In the genomic region with DNA sequence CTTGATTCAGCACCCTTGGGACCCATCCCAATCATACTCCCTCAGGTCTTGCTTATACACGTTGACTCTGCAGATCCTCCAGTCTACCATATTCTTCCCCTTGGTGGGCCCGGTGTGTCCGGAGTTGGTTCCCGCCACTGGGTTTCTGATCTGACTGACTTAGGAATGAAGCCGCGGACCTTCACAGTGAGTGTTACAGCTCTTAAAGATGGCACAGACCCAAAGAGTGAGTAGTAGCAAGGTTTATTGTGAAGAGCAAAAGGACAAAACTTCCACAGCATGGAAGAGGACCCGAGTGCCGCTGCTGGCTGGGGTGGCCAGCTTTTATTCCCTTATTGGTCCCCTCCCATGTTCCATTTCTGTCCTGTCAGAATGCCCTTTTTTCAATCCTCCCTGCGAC, we compare ENCODE assay signal across 20 cellular contexts. TPM values are rescaled to one million over a fixed set of nuclear protein-coding genes. Genes with fewer than 3 reads are reported as not detected.
DNase-seq lines count a peak whose midpoint lies in the region; ATAC-seq and TF ChIP-seq lines count a peak whose summit lies in the region.
"Had no signal": no experiment of that assay in that cellular context is flagged by ENCODE, and none has a peak within 500 bp of the region (broad histone marks: within the 10 kb centered on the region; RNA-seq: fewer than 3 reads in every experiment).

No MANE protein-coding gene starts in this region.

- H3K4me3 Mint-ChIP-seq in activated CD8-positive, alpha-beta memory T cell treated with anti-CD3 and anti-CD28 coated beads, Interleukin-2, amount 10 ng/mL, durations not matched to agents 7 days and 5 days, result no peak overlapping the region
- H3K4me3 Mint-ChIP-seq: CD4-positive, alpha-beta memory T cell had no signal

- CTCF ChIA-PET in activated CD8-positive, alpha-beta memory T cell treated with anti-CD3 and anti-CD28 coated beads, Interleukin-2, amount 10 ng/mL, durations not matched to agents 7 days and 5 days (lab: Charles Lee), result interaction anchor here (1.4 kb wide), 1 partner anchor 15 kb away, joined by 3 read pairs; no protein-coding TSS in a partner anchor

- H3K27ac Mint-ChIP-seq in activated CD8-positive, alpha-beta memory T cell treated with anti-CD3 and anti-CD28 coated beads, Interleukin-2, amount 10 ng/mL, durations not matched to agents 7 days and 5 days, result no peak overlapping the region
- H3K27ac Mint-ChIP-seq: CD14-positive monocyte; CD4-positive, alpha-beta memory T cell had no signal

- TF ChIP-seq EP300 in stomach (IDR thresholded peaks at IDR 0.05) (no peak), transverse colon (IDR thresholded peaks at IDR 0.05; ENCODE audit: low read depth) (no peak)

- WGBS in stomach, 5 donors, result 93 to 98% (median 94%) methylated on average over 9 of the region's 9 CpGs
- 89 to 94% methylated on average over 3 to 9 of the region's 9 CpGs for WGBS in transverse colon (ENCODE audit: low coverage in 1 of 2), 2 donors

- no peaks in the 10 kb centered on the region for H3K36me3 Mint-ChIP-seq in activated CD8-positive, alpha-beta memory T cell treated with anti-CD3 and anti-CD28 coated beads, Interleukin-2, amount 10 ng/mL, durations not matched to agents 7 days and 5 days
- H3K36me3 Mint-ChIP-seq: CD14-positive monocyte; CD4-positive, alpha-beta memory T cell had no signal

- H3K36me3 ChIP-seq in RWPE2 (ENCODE audit: low read depth) (no peaks in the 10 kb centered on the region), stomach (no peaks in the 10 kb centered on the region), transverse colon (no peaks in the 10 kb centered on the region), mucosa of descending colon (ENCODE audit: low read depth) (no peaks in the 10 kb centered on the region)
- H3K36me3 ChIP-seq: BLaER1 had no signal

- H3K27me3 ChIP-seq in RWPE2 (ENCODE audit: insufficient read depth, poor library complexity, severe bottlenecking), result peaks cover 35% of the 10 kb centered on the region
- peaks cover 0 to 42% (median 4%) of the 10 kb centered on the region in 3 donors for H3K27me3 ChIP-seq in stomach
- H3K27me3 ChIP-seq in transverse colon, result peaks cover 20% of the 10 kb centered on the region

- H3K4me1 Mint-ChIP-seq in activated CD8-positive, alpha-beta memory T cell treated with anti-CD3 and anti-CD28 coated beads, Interleukin-2, amount 10 ng/mL, durations not matched to agents 7 days and 5 days, result no peaks in the 10 kb centered on the region

- TF ChIP-seq POLR2A in stomach (IDR thresholded peaks at IDR 0.05) (no peak), transverse colon (IDR thresholded peaks at IDR 0.05) (no peak)

- TF ChIP-seq CTCF in RWPE2 (IDR thresholded peaks at IDR 0.05; ENCODE audit: poor library complexity, severe bottlenecking) (no peak), stomach (IDR thresholded peaks at IDR 0.05) (no peak), transverse colon (IDR thresholded peaks at IDR 0.05) (no peak), mucosa of descending colon (IDR thresholded peaks at IDR 0.05) (no peak)

- no peak for ATAC-seq in activated CD8-positive, alpha-beta memory T cell treated with anti-CD3 and anti-CD28 coated beads, Interleukin-2, amount 10 ng/mL, durations not matched to agents 7 days and 5 days
- no peak for ATAC-seq in RWPE2 (ENCODE audit: low read depth)
- no peak for ATAC-seq in mucosa of descending colon

- H3K9me3 ChIP-seq in RWPE2 (ENCODE audit: severe bottlenecking) (no peaks in the 10 kb centered on the region), stomach (no peaks in the 10 kb centered on the region), transverse colon (no peaks in the 10 kb centered on the region), mucosa of descending colon (no peaks in the 10 kb centered on the region)
- H3K9me3 ChIP-seq: BLaER1 had no signal

- H3K4me3 ChIP-seq in RWPE2 (ENCODE audit: severe bottlenecking), result no peak overlapping the region
- no peak overlapping the region for H3K4me3 ChIP-seq in stomach
- H3K4me3 ChIP-seq in transverse colon, result no peak overlapping the region
- H3K4me3 ChIP-seq in mucosa of descending colon, result no peak overlapping the region
- H3K4me3 ChIP-seq: BLaER1 had no signal

- no peaks in the 10 kb centered on the region for H3K9me3 Mint-ChIP-seq in activated CD8-positive, alpha-beta memory T cell treated with anti-CD3 and anti-CD28 coated beads, Interleukin-2, amount 10 ng/mL, durations not matched to agents 7 days and 5 days (ENCODE audit: low read depth)
- H3K9me3 Mint-ChIP-seq: CD4-positive, alpha-beta memory T cell had no signal

- in situ Hi-C loops in transverse colon (cut with MboI; ENCODE audit: low pct_ligation_motif_present in 1 of 4, low pct_unique_long_range_greater_than_20kb in 1 of 4, low sequenced_read_pairs in 3 of 4), result no loop called here

- intact Hi-C loops in stomach (cut with DNase I; ENCODE audit: low total_unique reads) (no loop called here), transverse colon (cut with DNase I; ENCODE audit: low total_unique reads) (no loop called here), mucosa of descending colon (cut with DNase I, micrococcal nuclease) (no loop called here)

- H3K4me1 ChIP-seq in RWPE2 (ENCODE audit: insufficient read depth, poor library complexity, severe bottlenecking) (no peaks in the 10 kb centered on the region), stomach (peaks cover 0 to 3% (median 0%) of the 10 kb centered on the region in 4 donors), transverse colon (no peaks in the 10 kb centered on the region), mucosa of descending colon (ENCODE audit: low read depth) (no peaks in the 10 kb centered on the region)
- H3K4me1 ChIP-seq: BLaER1 had no signal

- H3K27ac ChIP-seq in RWPE2 (ENCODE audit: poor library complexity, severe bottlenecking) (no peak overlapping the region), stomach (no peak overlapping the region), transverse colon (no peak overlapping the region)
- H3K27ac ChIP-seq: BLaER1 had no signal

- peak; percentile 23 for DNase-seq in activated CD8-positive, alpha-beta memory T cell treated with anti-CD3 and anti-CD28 coated beads, Interleukin-2, amount 10 ng/mL, durations not matched to agents 7 days and 5 days
- no peak for DNase-seq in activated CD8-positive, alpha-beta memory T cell treated with anti-CD3 and anti-CD28 coated beads, Interleukin-2, amount 50 U/mL, for 48 hours
- DNase-seq in RWPE2 (ENCODE audit: low spot score) (peak; percentile 16), mesenteric fat pad (ENCODE audit: low spot score) (peak; percentile 26), stomach (peak; percentile 7), transverse colon (no peak), mucosa of descending colon (no peak), HT-29 (ENCODE audit: low spot score) (no peak)
- DNase-seq: 8988T; CD4-positive, alpha-beta memory T cell; DMS153; DMS79; GDM1; GOT3; H7 had no signal

- H3K27me3 Mint-ChIP-seq in activated CD8-positive, alpha-beta memory T cell treated with anti-CD3 and anti-CD28 coated beads, Interleukin-2, amount 10 ng/mL, durations not matched to agents 7 days and 5 days, result peaks cover 28% of the 10 kb centered on the region
- H3K27me3 Mint-ChIP-seq: CD4-positive, alpha-beta memory T cell had no signal

RNA-seq across cellular contexts. Expression of a gene that starts 5.9 kb away (rescaled TPM):
- total RNA-seq in activated CD8-positive, alpha-beta memory T cell treated with anti-CD3 and anti-CD28 coated beads, Interleukin-2, amount 10 ng/mL, durations not matched to agents 7 days and 5 days, result under 1 TPM in 1 of 2 experiments, not detected in 1; 0.45 TPM
- total RNA-seq in mesenteric fat pad, result 0.26 TPM
- 1 to 10 TPM in 1 of 5 donors, not detected in 4; 2.6 TPM for total RNA-seq in stomach
- under 1 TPM in 2 of 3 donors, not detected in 1; 0.31 to 0.90 TPM for polyA plus RNA-seq in stomach
- total RNA-seq in transverse colon, result 1 to 10 TPM in 1 of 4 donors, under 1 TPM in 2, not detected in 1; 0.79 to 1.2 (median 1.00) TPM
- 1 to 10 TPM in 1 of 3 donors, under 1 TPM in 2; 0.14 to 3.2 (median 0.41) TPM for total RNA-seq in mucosa of descending colon
- not detected in 2 replicates for total RNA-seq in HT-29 (2014; rRNA removed; shearing (Covaris generic))
- total RNA-seq: H7 had no signal
- polyA plus RNA-seq: CD14-positive monocyte had no signal

RNA-seq across cellular contexts. Expression of a gene that starts 28.2 kb away (rescaled TPM):
- total RNA-seq in activated CD8-positive, alpha-beta memory T cell treated with anti-CD3 and anti-CD28 coated beads, Interleukin-2, amount 10 ng/mL, durations not matched to agents 7 days and 5 days, result not detected
- not detected for total RNA-seq in mesenteric fat pad
- total RNA-seq in stomach, result not detected
- not detected for polyA plus RNA-seq in stomach
- total RNA-seq in transverse colon, result not detected
- total RNA-seq in mucosa of descending colon, result not detected
- total RNA-seq in HT-29 (2014; rRNA removed; shearing (Covaris generic)), result not detected in 2 replicates
- total RNA-seq: A673; CD4-positive, alpha-beta memory T cell; Daoy; H7 had no signal
- polyA plus RNA-seq: AG04450; CD14-positive monocyte; CD4-positive, alpha-beta memory T cell had no signal

RNA-seq across cellular contexts. Expression of a gene that starts 54.1 kb away (rescaled TPM):
- not detected for total RNA-seq in activated CD8-positive, alpha-beta memory T cell treated with anti-CD3 and anti-CD28 coated beads, Interleukin-2, amount 10 ng/mL, durations not matched to agents 7 days and 5 days
- total RNA-seq in mesenteric fat pad (not detected), stomach (not detected), transverse colon (not detected), mucosa of descending colon (not detected)
- polyA plus RNA-seq in stomach, result not detected
- total RNA-seq in HT-29 (2014; rRNA removed; shearing (Covaris generic)), result 0.20 TPM in 1 of 2 replicates, not detected in the other
- total RNA-seq: A673; CD4-positive, alpha-beta memory T cell; Daoy; H7 had no signal
- polyA plus RNA-seq: AG04450; CD14-positive monocyte; CD4-positive, alpha-beta memory T cell had no signal

Comparison
In these comparisons a context has a peak if more than half of its experiments do, and no peak if none do; other contexts are left out.
1. DNase-seq: peak in activated CD8-positive, alpha-beta memory T cell treated with anti-CD3 and anti-CD28 coated beads, Interleukin-2, amount 10 ng/mL, durations not matched to agents 7 days and 5 days (single experiment), RWPE2 (single experiment), mesenteric fat pad (single experiment) and stomach (single experiment); none in activated CD8-positive, alpha-beta memory T cell treated with anti-CD3 and anti-CD28 coated beads, Interleukin-2, amount 50 U/mL, for 48 hours (single experiment), transverse colon (single experiment), mucosa of descending colon (0 of 3) and HT-29 (single experiment).